ENCODE assay signal across 1 cellular context in genomic region chr1:89525169-89525855, GRCh38.
TF ChIP-seq lines count a peak whose summit lies in the region.

No MANE protein-coding gene starts in this region.

TF ChIP-seq in H1, 55 proteins besides CTCF, POLR2A, EP300 and RAD21 (continued from another document):
- no peak for TF ChIP-seq SP4 (IDR thresholded peaks at IDR 0.05; ENCODE audit: low read length)
- TF ChIP-seq POLR2AphosphoS5 (IDR thresholded peaks at IDR 0.05; ENCODE audit: low read depth, low read length), result peak; percentile 9; the same call in 1 of the 2 replicates
- no peak for TF ChIP-seq GTF2F1 (IDR thresholded peaks at IDR 0.05; ENCODE audit: borderline replicate concordance, low read depth, low read length)
- TF ChIP-seq ASH2L (IDR thresholded peaks at IDR 0.05; ENCODE audit: low read length), result peak; percentile 88
- no peak for TF ChIP-seq TBP (IDR thresholded peaks at IDR 0.05; ENCODE audit: low read depth, low read length)
- TF ChIP-seq KDM5A (IDR thresholded peaks at IDR 0.05; ENCODE audit: low read length), result no peak
- 0 out of 2 replicates have a peak, but pooled peaks have one; percentile 33 for TF ChIP-seq ATF2 (IDR thresholded peaks at IDR 0.05; ENCODE audit: low read length)
